ENCODE assay signal across 8 cellular contexts in the genomic region with DNA sequence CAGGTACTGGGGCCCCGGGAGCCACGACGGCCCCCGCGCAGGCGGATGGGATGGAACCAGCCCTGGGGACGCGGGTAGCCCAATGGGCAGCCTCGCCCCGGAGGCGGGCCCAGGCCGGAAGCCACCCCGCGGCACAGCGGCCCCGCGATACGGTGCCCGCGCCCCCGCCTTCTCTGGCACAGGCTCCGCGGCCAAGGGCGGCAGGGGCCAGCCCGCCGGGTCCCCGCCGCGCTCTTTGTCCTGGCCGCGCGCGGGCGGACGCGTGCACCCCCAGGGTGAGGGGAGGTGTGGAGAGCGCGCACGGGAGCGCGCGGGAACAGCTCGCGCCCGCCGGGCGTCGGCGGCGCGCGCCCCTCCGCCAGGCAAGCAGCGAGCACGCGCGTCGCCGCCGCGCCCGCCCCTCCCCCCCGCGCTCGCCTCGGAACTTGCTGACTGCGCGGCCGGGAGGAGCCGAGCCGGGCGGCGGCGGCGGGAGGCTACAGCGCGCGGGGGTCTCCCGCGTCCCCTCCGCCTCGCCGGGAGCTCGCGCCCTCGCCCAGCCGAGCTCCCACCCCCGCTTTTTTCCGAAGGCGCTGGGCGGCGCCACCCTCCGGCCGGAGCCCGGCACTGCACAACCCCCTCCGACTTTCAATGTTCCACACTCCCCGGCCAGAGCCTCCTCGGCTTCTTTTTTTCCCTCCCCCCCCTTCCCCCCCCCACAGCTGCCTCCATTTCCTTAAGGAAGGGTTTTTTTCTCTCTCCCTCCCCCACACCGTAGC. TPM values are rescaled to one million over a fixed set of nuclear protein-coding genes. Genes with fewer than 3 reads are reported as not detected.
DNase-seq lines count a peak whose midpoint lies in the region; ATAC-seq and TF ChIP-seq lines count a peak whose summit lies in the region.

A gene (plus strand): TSS at position 421 of the 758 bp plus-strand sequence. CDS start 1,438 bp downstream, outside the sequence.

- peaks cover 20% of the 10 kb centered on the region for H3K36me3 ChIP-seq in DND-41 (ENCODE audit: insufficient read depth, low read length)
- H3K36me3 ChIP-seq in gastroesophageal sphincter, result no peaks in the 10 kb centered on the region

- TF ChIP-seq EP300 in gastroesophageal sphincter (IDR thresholded peaks at IDR 0.05), result no peak

- peaks cover 26% of the 10 kb centered on the region for H3K79me2 ChIP-seq in DND-41 (ENCODE audit: insufficient read depth, low read length)

- TF ChIP-seq CTCF in DND-41 (IDR thresholded peaks at IDR 0.05; ENCODE audit: borderline replicate concordance, extremely low read depth, low read length, poor library complexity, severe bottlenecking) (peak; percentile 77), gastroesophageal sphincter (IDR thresholded peaks at IDR 0.05) (peak; percentile 60 to 88 (median 73))

- H3K27ac ChIP-seq in DND-41 (ENCODE audit: low read length), result peak within 1 kb of the TSS; percentile 70
- peak within 1 kb of the TSS; percentile 72 to 96 (median 90) for H3K27ac ChIP-seq in gastroesophageal sphincter

- H3K9me3 Mint-ChIP-seq in activated naive CD4-positive, alpha-beta T cell treated with anti-CD3 and anti-CD28 coated beads for 36 hours, result no peaks in the 10 kb centered on the region

- H3K4me3 Mint-ChIP-seq in activated naive CD4-positive, alpha-beta T cell treated with anti-CD3 and anti-CD28 coated beads for 36 hours, result peak within 1 kb of the TSS; percentile 95

- peak within 1 kb of the TSS; percentile 85 for H2AFZ ChIP-seq in DND-41 (ENCODE audit: low read depth, low read length)

- H3K27me3 ChIP-seq in DND-41 (ENCODE audit: insufficient read depth, low read length, poor library complexity) (peaks cover 34% of the 10 kb centered on the region), gastroesophageal sphincter (no peaks in the 10 kb centered on the region)

- TF ChIP-seq POLR2A in gastroesophageal sphincter (IDR thresholded peaks at IDR 0.05), result peak; percentile 58 to 68

- ATAC-seq in DND-41 (ENCODE audit: insufficient read depth, low read depth) (peak; percentile 72), GM21529 (IDR thresholded peaks at IDR 0.05; ENCODE audit: unreplicated experiment) (peak; percentile 72), gastroesophageal sphincter (peak; percentile 89)

- H3K27ac Mint-ChIP-seq in activated naive CD4-positive, alpha-beta T cell treated with anti-CD3 and anti-CD28 coated beads for 36 hours, result peak within 1 kb of the TSS; percentile 91

- peaks cover 14% of the 10 kb centered on the region for H3K36me3 Mint-ChIP-seq in activated naive CD4-positive, alpha-beta T cell treated with anti-CD3 and anti-CD28 coated beads for 36 hours (ENCODE audit: low read depth)

- H3K4me2 ChIP-seq in DND-41 (ENCODE audit: insufficient read depth, low read length), result peak within 1 kb of the TSS; percentile 82

- CTCF ChIA-PET in activated naive CD4-positive, alpha-beta T cell treated with anti-CD3 and anti-CD28 coated beads for 36 hours (lab: Charles Lee), result interaction anchor here (0.6 to 2.3 kb wide), 8 partner anchors 9 to 266 kb away, joined by 3 to 10 read pairs (median 4); no protein-coding TSS in a partner anchor

- peak within 1 kb of the TSS; percentile 71 for H3K9ac ChIP-seq in DND-41 (ENCODE audit: low read depth, low read length)

- H4K20me1 ChIP-seq in DND-41 (ENCODE audit: insufficient read depth, low read length), result no peaks in the 10 kb centered on the region

- no peaks in the 10 kb centered on the region for H3K9me3 ChIP-seq in DND-41 (ENCODE audit: insufficient read depth, low read length, severe bottlenecking)
- no peaks in the 10 kb centered on the region for H3K9me3 ChIP-seq in gastroesophageal sphincter

- no peaks in the 10 kb centered on the region for H3K27me3 Mint-ChIP-seq in activated naive CD4-positive, alpha-beta T cell treated with anti-CD3 and anti-CD28 coated beads for 36 hours (ENCODE audit: low read depth)

- H3K4me3 ChIP-seq in DND-41 (ENCODE audit: low read depth in 1 of 2, low read length in 2 of 2) (peak within 1 kb of the TSS; percentile 74 to 77), gastroesophageal sphincter (peak within 1 kb of the TSS; percentile 74 to 90)
- H3K4me3 ChIP-seq in Jurkat, Clone E6-1 (ENCODE audit: low read length), result peak within 1 kb of the TSS; percentile 89

- peaks cover 46% of the 10 kb centered on the region for H3K4me1 ChIP-seq in DND-41 (ENCODE audit: insufficient read depth, low read length)
- H3K4me1 ChIP-seq in gastroesophageal sphincter, result peaks cover 14 to 49% (median 23%) of the 10 kb centered on the region in 3 donors

- intact Hi-C loops in activated naive CD4-positive, alpha-beta T cell treated with anti-CD3 and anti-CD28 coated beads for 36 hours (cut with micrococcal nuclease), result loop anchor here (1.0 to 5.0 kb wide), 6 partner anchors 43 to 1737 kb away; a partner anchor contains a TSS

- H3K4me1 Mint-ChIP-seq in activated naive CD4-positive, alpha-beta T cell treated with anti-CD3 and anti-CD28 coated beads for 36 hours (ENCODE audit: low read depth), result peaks cover 29% of the 10 kb centered on the region

- 0% methylated on average over 2 of the region's 99 CpGs; no CpG with 5 or more reads in 1 of the 2 donors for WGBS in gastroesophageal sphincter (ENCODE audit: low coverage in 1 of 2), 2 donors

- DNase-seq in DND-41 (peak; percentile 84), SK-N-DZ (ENCODE audit: low spot score) (peak; percentile 74), nucleus accumbens (lab: John Stamatoyannopoulos, UW) (peak in 54 of 56 donors; percentile 46 to 93 (median 84)), superior temporal gyrus (ENCODE audit: extremely low spot score) (peak; percentile 78)
- peak; percentile 68 for DNase-seq in Jurkat, Clone E6-1 (ENCODE audit: low read depth, low spot score)
- DNase-seq in activated naive CD4-positive, alpha-beta T cell treated with anti-CD3 and anti-CD28 coated beads for 36 hours, result peak; percentile 85

RNA-seq across cellular contexts. Expression of the gene that starts here (rescaled TPM):
- 121 TPM for polyA plus RNA-seq in Jurkat, Clone E6-1 (2012; ENCODE audit: insufficient read depth, insufficient read length)
- 501 and 541 TPM in 2 replicates for polyA plus RNA-seq in SK-N-DZ (2014; cell fraction: cytosol; rRNA removed)
- polyA plus RNA-seq in SK-N-DZ (2014; cell fraction: nucleus; rRNA removed), result 286 and 369 TPM in 2 replicates
- 10 to 100 TPM; 25.8 to 29.5 TPM for total RNA-seq in activated naive CD4-positive, alpha-beta T cell treated with anti-CD3 and anti-CD28 coated beads for 36 hours
- 10 to 100 TPM; 29.9 to 53.5 (median 42.2) TPM for total RNA-seq in gastroesophageal sphincter

Comparison
In these comparisons a context has a peak if more than half of its experiments do, and no peak if none do; other contexts are left out.
1. Peak in every context shown above with its lines: DNase-seq, ATAC-seq, H3K4me3 ChIP-seq and H3K27ac ChIP-seq.